ENCODE assay signal across 8 cellular contexts in genomic region chrX:40933132-40934078, GRCh38.
DNase-seq lines count a peak whose midpoint lies in the region; ATAC-seq and TF ChIP-seq lines count a peak whose summit lies in the region.

No MANE protein-coding gene starts in this region.

- H3K4me1 ChIP-seq in CD8-positive, alpha-beta memory T cell (ENCODE audit: insufficient read depth, low read length), result peaks cover 9% of the 10 kb centered on the region
- H3K4me1 ChIP-seq in psoas muscle, result no peaks in the 10 kb centered on the region

- peaks cover 13 to 20% (median 16%) of the 10 kb centered on the region in 3 donors for H3K4me1 Mint-ChIP-seq in CD8-positive, alpha-beta memory T cell

- peak overlapping the region; percentile 35 for H3K27ac ChIP-seq in CD8-positive, alpha-beta memory T cell (ENCODE audit: low read depth, low read length)
- H3K27ac ChIP-seq in psoas muscle, result peak overlapping the region; percentile 41

- H3K36me3 ChIP-seq in CD8-positive, alpha-beta memory T cell (ENCODE audit: insufficient read depth, low read length), result no peaks in the 10 kb centered on the region
- H3K36me3 ChIP-seq in MG63, result no peaks in the 10 kb centered on the region
- no peaks in the 10 kb centered on the region for H3K36me3 ChIP-seq in psoas muscle (ENCODE audit: insufficient read depth in 1 of 2, low read depth in 1 of 2)

- WGBS in psoas muscle, 3 donors, result 13 to 40% (median 13%) methylated on average over 11 of the region's 11 CpGs

- peak overlapping the region; percentile 44 to 86 (median 81) for H3K4me3 Mint-ChIP-seq in CD8-positive, alpha-beta memory T cell

- no peak for TF ChIP-seq CTCF in fibroblast of the aortic adventitia (IDR thresholded peaks at IDR 0.05; ENCODE audit: insufficient read depth, low read length)
- no peak for TF ChIP-seq CTCF in psoas muscle (IDR thresholded peaks at IDR 0.05)

- ATAC-seq in psoas muscle (peak in 3 of 4 donors; percentile 62 to 63 (median 63)), HG03521 (IDR thresholded peaks at IDR 0.05; ENCODE audit: unreplicated experiment) (no peak), HG03457 (IDR thresholded peaks at IDR 0.05; ENCODE audit: unreplicated experiment) (no peak)

- H3K9me3 Mint-ChIP-seq in CD8-positive, alpha-beta memory T cell, result peaks cover 0 to 11% (median 7%) of the 10 kb centered on the region in 5 donors

- H3K4me3 ChIP-seq in CD8-positive, alpha-beta memory T cell (ENCODE audit: low read length), result peak overlapping the region; percentile 32
- peak overlapping the region; percentile 10 for H3K4me3 ChIP-seq in MG63
- H3K4me3 ChIP-seq in fibroblast of the aortic adventitia (ENCODE audit: low read depth, low read length), result peak overlapping the region; percentile 1
- peak overlapping the region; percentile 35 for H3K4me3 ChIP-seq in psoas muscle

- H3K27me3 ChIP-seq in CD8-positive, alpha-beta memory T cell (ENCODE audit: insufficient read depth, low read length, poor library complexity, severe bottlenecking), result no peaks in the 10 kb centered on the region
- H3K27me3 ChIP-seq in MG63 (no peaks in the 10 kb centered on the region), psoas muscle (ENCODE audit: insufficient read depth in 3 of 3, low read length in 2 of 3) (peaks cover 0 to 3% (median 0%) of the 10 kb centered on the region in 3 donors)

- H3K36me3 Mint-ChIP-seq in CD8-positive, alpha-beta memory T cell, result peaks cover 0 to 8% (median 0%) of the 10 kb centered on the region in 3 donors

- peak overlapping the region; percentile 55 to 96 (median 86) for H3K27ac Mint-ChIP-seq in CD8-positive, alpha-beta memory T cell

- H3K27me3 Mint-ChIP-seq in CD8-positive, alpha-beta memory T cell, result peaks cover 0 to 20% of the 10 kb centered on the region in 2 donors

- intact Hi-C loops in psoas muscle (cut with DNase I), result no loop called here

- H3K9me3 ChIP-seq in CD8-positive, alpha-beta memory T cell (ENCODE audit: low read length), result no peaks in the 10 kb centered on the region
- H3K9me3 ChIP-seq in MG63 (no peaks in the 10 kb centered on the region), psoas muscle (no peaks in the 10 kb centered on the region)

- CTCF ChIA-PET in CD8-positive, alpha-beta memory T cell (lab: Charles Lee), result interaction anchor here (0.9 to 1.3 kb wide), 2 partner anchors 12 to 182 kb away, joined by 4 read pairs; no protein-coding TSS in a partner anchor

- POLR2A ChIA-PET in CD8-positive, alpha-beta memory T cell (lab: Charles Lee), result interaction anchor here (0.9 kb wide), 1 partner anchor 151 kb away, joined by 4 read pairs; the partner anchor contains the start of gene USP9X

- DNase-seq in CD8-positive, alpha-beta memory T cell, result peak in 2 of 5 donors; percentile 9 to 26
- DNase-seq in MG63 (no peak), fibroblast of the aortic adventitia (ENCODE audit: low read depth) (peak; percentile 74), psoas muscle (no peak), COLO829 (ENCODE audit: low spot score) (no peak)
- peak; percentile 11 to 14 for DNase-seq in activated CD4-positive, alpha-beta T cell treated with anti-CD3 and anti-CD28 coated beads, Interleukin-2, amount 50 U/mL, for 4 hours

Comparison
In these comparisons a context has a peak if more than half of its experiments do, and no peak if none do; other contexts are left out.
1. DNase-seq: peak in activated CD4-positive, alpha-beta T cell treated with anti-CD3 and anti-CD28 coated beads, Interleukin-2, amount 50 U/mL, for 4 hours (2 of 2) and fibroblast of the aortic adventitia (single experiment); none in MG63 (single experiment), psoas muscle (0 of 2) and COLO829 (single experiment).
2. ATAC-seq: peak in psoas muscle (3 of 4); none in HG03521 (single experiment) and HG03457 (single experiment).
3. Peak in every context shown above with its lines, with median percentiles within 50 percentile points of each other: H3K4me3 ChIP-seq.